In the genomic region with DNA sequence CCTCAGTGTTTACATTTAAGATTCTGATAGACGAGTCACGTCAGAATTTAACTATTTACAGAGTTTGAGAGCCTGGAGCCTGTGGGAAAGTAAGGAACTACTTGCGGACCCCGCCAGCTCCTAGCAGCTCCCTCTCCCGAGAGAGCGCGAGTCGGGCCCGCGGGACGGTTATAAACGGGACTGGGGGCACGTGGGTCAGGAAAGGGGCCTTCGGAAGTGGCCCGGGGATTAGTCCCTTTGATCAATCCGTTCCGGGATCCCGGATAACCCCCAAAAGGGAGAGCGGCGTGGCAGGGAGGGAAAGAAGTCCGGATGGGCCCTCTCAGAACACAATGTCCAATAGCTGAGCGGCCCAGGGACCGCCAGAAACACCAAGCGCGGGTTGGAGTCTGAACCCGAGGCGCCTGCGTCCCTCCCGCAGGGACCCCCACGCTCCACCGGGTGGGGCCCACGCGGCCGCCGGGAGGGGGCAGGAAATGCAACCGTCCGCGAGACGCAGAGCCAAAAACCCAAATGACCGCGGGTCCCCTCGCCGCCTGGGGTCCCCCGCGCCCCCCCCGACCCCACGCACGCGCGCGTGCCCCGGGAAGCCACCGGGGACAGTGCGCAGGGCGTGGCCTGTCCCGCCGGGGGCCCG, we compare ENCODE assay signal across 11 cellular contexts. TPM values are rescaled to one million over a fixed set of nuclear protein-coding genes. Genes with fewer than 3 reads are reported as not detected.
DNase-seq lines count a peak whose midpoint lies in the region; ATAC-seq and TF ChIP-seq lines count a peak whose summit lies in the region.
"Had no signal": no experiment of that assay in that cellular context is flagged by ENCODE, and none has a peak within 500 bp of the region (broad histone marks: within the 10 kb centered on the region; RNA-seq: fewer than 3 reads in every experiment).

No MANE protein-coding gene starts in this region.

- no peak overlapping the region for H3K4me3 Mint-ChIP-seq in activated CD4-positive, alpha-beta memory T cell treated with anti-CD3 and anti-CD28 coated beads for 36 hours
- peak overlapping the region; percentile 2 to 41 (median 36) for H3K4me3 Mint-ChIP-seq in immature natural killer cell
- peak overlapping the region in 1 of 2 donors; percentile 74 for H3K4me3 Mint-ChIP-seq in CD14-positive monocyte

- peaks cover 4% of the 10 kb centered on the region for H3K9me3 Mint-ChIP-seq in activated CD4-positive, alpha-beta memory T cell treated with anti-CD3 and anti-CD28 coated beads for 36 hours
- H3K9me3 Mint-ChIP-seq in immature natural killer cell: peaks cover 5 to 13% (median 7%) of the 10 kb centered on the region in 6 donors
- H3K9me3 Mint-ChIP-seq in CD14-positive monocyte: peaks cover 0 to 32% (median 14%) of the 10 kb centered on the region in 7 donors

- peaks cover 10% of the 10 kb centered on the region for H3K36me3 Mint-ChIP-seq in activated CD4-positive, alpha-beta memory T cell treated with anti-CD3 and anti-CD28 coated beads for 36 hours
- peaks cover 0 to 7% (median 4%) of the 10 kb centered on the region in 3 donors for H3K36me3 Mint-ChIP-seq in immature natural killer cell
- peaks cover 5 to 9% of the 10 kb centered on the region in 2 donors for H3K36me3 Mint-ChIP-seq in CD14-positive monocyte

- no peak for TF ChIP-seq POLR2A in suprapubic skin (IDR thresholded peaks at IDR 0.05)

- no peak for TF ChIP-seq EP300 in suprapubic skin (IDR thresholded peaks at IDR 0.05)

- H3K27ac ChIP-seq in suprapubic skin: no peak overlapping the region
- H3K27ac ChIP-seq: C4-2B had no signal

- WGBS in suprapubic skin: 15% methylated on average over 15 of the region's 58 CpGs

- peaks cover 94% of the 10 kb centered on the region for H3K27me3 ChIP-seq in suprapubic skin

- peak overlapping the region; percentile 6 for H3K27ac Mint-ChIP-seq in activated CD4-positive, alpha-beta memory T cell treated with anti-CD3 and anti-CD28 coated beads for 36 hours
- peak overlapping the region in 2 of 6 donors; percentile 0 to 54 for H3K27ac Mint-ChIP-seq in immature natural killer cell
- no peak overlapping the region for H3K27ac Mint-ChIP-seq in CD14-positive monocyte

- H3K36me3 ChIP-seq in suprapubic skin: no peaks in the 10 kb centered on the region

- intact Hi-C loops in activated CD4-positive, alpha-beta memory T cell treated with anti-CD3 and anti-CD28 coated beads for 36 hours (cut with micrococcal nuclease): loop anchor here (5.0 kb wide), 1 partner anchor 66 kb away; no protein-coding TSS in a partner anchor
- intact Hi-C loops in CD14-positive monocyte (cut with micrococcal nuclease): no loop called here

- peak overlapping the region; percentile 47 for H3K4me3 ChIP-seq in suprapubic skin

- H3K9me3 ChIP-seq in suprapubic skin: no peaks in the 10 kb centered on the region

- H3K4me1 Mint-ChIP-seq in activated CD4-positive, alpha-beta memory T cell treated with anti-CD3 and anti-CD28 coated beads for 36 hours (ENCODE audit: low read depth): peaks cover 17% of the 10 kb centered on the region
- peaks cover 16 to 20% of the 10 kb centered on the region in 2 donors for H3K4me1 Mint-ChIP-seq in immature natural killer cell
- H3K4me1 Mint-ChIP-seq in CD14-positive monocyte: peaks cover 16% of the 10 kb centered on the region

- DNase-seq in activated CD8-positive, alpha-beta memory T cell treated with anti-CD3 and anti-CD28 coated beads for 24 hours: peak; percentile 59
- no peak for DNase-seq in activated CD8-positive, alpha-beta memory T cell treated with anti-CD3 and anti-CD28 coated beads, Interleukin-2, amount 50 U/mL, for 48 hours
- no peak for DNase-seq in activated CD4-positive, alpha-beta memory T cell treated with anti-CD3 and anti-CD28 coated beads for 36 hours
- DNase-seq in immature natural killer cell (no peak), suprapubic skin (ENCODE audit: low spot score in 2 of 2) (no peak), CD14-positive monocyte (ENCODE audit: low spot score) (no peak)
- DNase-seq: activated CD4-positive, alpha-beta T cell treated with anti-CD3 and anti-CD28 coated beads, Interleukin-2, amount 50 U/mL, for 48 hours; NCI-H510A had no signal

- TF ChIP-seq CTCF in suprapubic skin (IDR thresholded peaks at IDR 0.05) (no peak), CD14-positive monocyte (IDR thresholded peaks at IDR 0.05) (no peak)

- CTCF ChIA-PET in activated CD4-positive, alpha-beta memory T cell treated with anti-CD3 and anti-CD28 coated beads for 36 hours (lab: Charles Lee): interaction anchor here (1.4 kb wide), 1 partner anchor 19 kb away, joined by 4 read pairs; no protein-coding TSS in a partner anchor

- peaks cover 37% of the 10 kb centered on the region for H3K4me1 ChIP-seq in suprapubic skin

- ATAC-seq in HG02642 (IDR thresholded peaks at IDR 0.05; ENCODE audit: poor library complexity, unreplicated experiment): no peak
- no peak for ATAC-seq in HG02852 (IDR thresholded peaks at IDR 0.05; ENCODE audit: unreplicated experiment)

- peaks cover 57% of the 10 kb centered on the region for H3K27me3 Mint-ChIP-seq in activated CD4-positive, alpha-beta memory T cell treated with anti-CD3 and anti-CD28 coated beads for 36 hours
- H3K27me3 Mint-ChIP-seq in immature natural killer cell (ENCODE audit: low read depth in 3 of 3) (peaks cover 36 to 55% (median 50%) of the 10 kb centered on the region in 3 donors), CD14-positive monocyte (ENCODE audit: low read depth in 3 of 3) (peaks cover 68 to 81% (median 73%) of the 10 kb centered on the region in 3 donors)

- POLR2A ChIA-PET in activated CD4-positive, alpha-beta memory T cell treated with anti-CD3 and anti-CD28 coated beads for 36 hours (lab: Charles Lee): no interaction called here

RNA-seq across cellular contexts. Expression of gene ZIC5, which starts 3.6 kb away (rescaled TPM):
- total RNA-seq in activated CD4-positive, alpha-beta memory T cell treated with anti-CD3 and anti-CD28 coated beads for 36 hours: not detected
- not detected for polyA plus RNA-seq in immature natural killer cell
- total RNA-seq in suprapubic skin: not detected
- not detected for polyA plus RNA-seq in CD14-positive monocyte

RNA-seq across cellular contexts. Expression of gene ZIC2, which starts 13.6 kb away (rescaled TPM):
- not detected for total RNA-seq in activated CD4-positive, alpha-beta memory T cell treated with anti-CD3 and anti-CD28 coated beads for 36 hours
- not detected for polyA plus RNA-seq in immature natural killer cell
- not detected for total RNA-seq in suprapubic skin
- polyA plus RNA-seq in CD14-positive monocyte: not detected
